ENCODE assay signal across 8 cellular contexts in genomic region chr2:106542730-106543359, GRCh38. TPM values are rescaled to one million over a fixed set of nuclear protein-coding genes. Genes with fewer than 3 reads are reported as not detected.
DNase-seq lines count a peak whose midpoint lies in the region; ATAC-seq, FAIRE-seq and TF ChIP-seq lines count a peak whose summit lies in the region.

No MANE protein-coding gene starts in this region.

- no peaks in the 10 kb centered on the region for H3K9me3 ChIP-seq in CD4-positive, alpha-beta memory T cell (ENCODE audit: control insufficient read depth in 1 of 2, low read length in 2 of 2)
- H3K9me3 ChIP-seq in endothelial cell of umbilical vein (replicated peaks; ENCODE audit: control insufficient read depth, insufficient read depth, low read length) (no peaks in the 10 kb centered on the region), mucosa of rectum (ENCODE audit: control insufficient read depth in 2 of 2, low read length in 2 of 2) (no peaks in the 10 kb centered on the region)

- DNase-seq in CD4-positive, alpha-beta memory T cell = peak; percentile 53 to 68 (median 59)
- DNase-seq in NK-92 (lab: John Stamatoyannopoulos, UW; ENCODE audit: unreplicated experiment) (peak; percentile 2), endothelial cell of umbilical vein (ENCODE audit: low read depth, low spot score) (peak; percentile 62)
- DNase-seq in activated CD8-positive, alpha-beta memory T cell treated with anti-CD3 and anti-CD28 coated beads for 48 hours (ENCODE audit: low read depth in 2 of 3, low spot score in 2 of 3) = peak; percentile 45 to 82 (median 77)
- DNase-seq in stimulated activated CD8-positive, alpha-beta memory T cell treated with anti-CD3 and anti-CD28 coated beads, Interleukin-7, amount 100 ng/mL, for 4 hours (ENCODE audit: low read depth in 2 of 2) = peak; percentile 53 to 55

- H3K79me2 ChIP-seq in endothelial cell of umbilical vein (ENCODE audit: control insufficient read depth, insufficient read depth, low read length) = no peaks in the 10 kb centered on the region

- H3K9ac ChIP-seq in endothelial cell of umbilical vein (replicated peaks; ENCODE audit: extremely low read depth, insufficient read depth, low read length) = no peak overlapping the region
- H3K9ac ChIP-seq in mucosa of rectum (ENCODE audit: low read depth in 1 of 2, low read length in 2 of 2) = peak overlapping the region; percentile 35 to 60

- H3K27me3 Mint-ChIP-seq in CD4-positive, alpha-beta memory T cell = peaks cover 22 to 24% of the 10 kb centered on the region in 2 donors

- intact Hi-C loops in CD4-positive, alpha-beta memory T cell (cut with micrococcal nuclease) = loop anchor here (1.0 kb wide), 3 partner anchors 435 to 968 kb away; no protein-coding TSS in a partner anchor
- intact Hi-C loops in endothelial cell of umbilical vein (cut with micrococcal nuclease) = loop anchor here (1.0 kb wide), 2 partner anchors 39 to 439 kb away; no protein-coding TSS in a partner anchor

- no peak overlapping the region for H3K4me2 ChIP-seq in endothelial cell of umbilical vein (ENCODE audit: insufficient read depth, low read length)

- H3K4me3 ChIP-seq in CD4-positive, alpha-beta memory T cell (ENCODE audit: low read length in 2 of 2) = peak overlapping the region in 1 of 2 donors; percentile 15
- no peak overlapping the region for H3K4me3 ChIP-seq in endothelial cell of umbilical vein (replicated peaks in 1 of 3; ENCODE audit: insufficient read depth in 1 of 3, low read depth in 1 of 3, low read length in 3 of 3)
- peak overlapping the region; percentile 54 to 62 for H3K4me3 ChIP-seq in mucosa of rectum (ENCODE audit: low read length in 2 of 2)

- H3K36me3 Mint-ChIP-seq in CD4-positive, alpha-beta memory T cell = no peaks in the 10 kb centered on the region

- peaks cover 5% of the 10 kb centered on the region for H3K4me1 ChIP-seq in CD4-positive, alpha-beta memory T cell (ENCODE audit: insufficient read depth, low read length)
- H3K4me1 ChIP-seq in endothelial cell of umbilical vein (ENCODE audit: control insufficient read depth, extremely low read depth, insufficient read depth, low read length) (no peaks in the 10 kb centered on the region), mucosa of rectum (ENCODE audit: control insufficient read depth in 2 of 2, insufficient read depth in 2 of 2, low read length in 2 of 2) (peaks cover 4 to 12% of the 10 kb centered on the region in 2 donors)

- FAIRE-seq in endothelial cell of umbilical vein (lab: Jason Lieb, UNC) = peak; percentile 81

- H4K20me1 ChIP-seq in endothelial cell of umbilical vein (replicated peaks; ENCODE audit: control insufficient read depth, extremely low read depth, insufficient read depth, low read length) = no peaks in the 10 kb centered on the region

- peak overlapping the region; percentile 85 for H2AFZ ChIP-seq in endothelial cell of umbilical vein (ENCODE audit: low read depth, low read length)

- no peak for TF ChIP-seq POLR2A in endothelial cell of umbilical vein (IDR thresholded peaks at IDR 0.05; ENCODE audit: low read depth, low read length)

- H3K4me1 Mint-ChIP-seq in CD4-positive, alpha-beta memory T cell = peaks cover 0 to 4% (median 3%) of the 10 kb centered on the region in 4 donors

- no peaks in the 10 kb centered on the region for H3K36me3 ChIP-seq in CD4-positive, alpha-beta memory T cell (ENCODE audit: insufficient read depth, low read length)
- H3K36me3 ChIP-seq in endothelial cell of umbilical vein (ENCODE audit: control insufficient read depth in 2 of 2, extremely low read depth in 1 of 2, insufficient read depth in 2 of 2, low read length in 2 of 2) (no peaks in the 10 kb centered on the region), mucosa of rectum (ENCODE audit: control insufficient read depth in 2 of 2, insufficient read depth in 2 of 2, low read length in 2 of 2) (no peaks in the 10 kb centered on the region)

- dilution Hi-C loops in endothelial cell of umbilical vein (cut with MboI; ENCODE audit: extremely low pct_ligation_motif_present, low sequenced_read_pairs) = no loop called here

- BruUV-seq in endothelial cell of umbilical vein (replicated peaks; lab: Mats Ljungman, UMichigan) = no TSS peak

- POLR2A ChIA-PET in CD4-positive, alpha-beta memory T cell (lab: Charles Lee; ENCODE audit: partially characterized antibody) = no interaction called here
- POLR2A ChIA-PET in endothelial cell of umbilical vein (lab: Charles Lee) = no interaction called here

- no peaks in the 10 kb centered on the region for H3K9me1 ChIP-seq in endothelial cell of umbilical vein (replicated peaks; ENCODE audit: control insufficient read depth, extremely low read depth, insufficient read depth, low read length)

- CTCF ChIA-PET in CD4-positive, alpha-beta memory T cell (lab: Charles Lee; ENCODE audit: partially characterized antibody) = interaction anchor here (0.6 to 5.9 kb wide), 12 partner anchors 9 to 1198 kb away, joined by 3 to 34 read pairs (median 3); no protein-coding TSS in a partner anchor
- CTCF ChIA-PET in endothelial cell of umbilical vein (lab: Charles Lee) = interaction anchor here (0.7 to 1.3 kb wide), 2 partner anchors 437 to 439 kb away, joined by 3 to 13 read pairs; no protein-coding TSS in a partner anchor

- H3K9me3 Mint-ChIP-seq in CD4-positive, alpha-beta memory T cell = no peaks in the 10 kb centered on the region

- peaks cover 12% of the 10 kb centered on the region for H3K27me3 ChIP-seq in CD4-positive, alpha-beta memory T cell (ENCODE audit: insufficient read depth, low read length)
- H3K27me3 ChIP-seq in endothelial cell of umbilical vein (ENCODE audit: control insufficient read depth in 2 of 2, insufficient read depth in 2 of 2, low read length in 2 of 2) (no peaks in the 10 kb centered on the region), mucosa of rectum (ENCODE audit: control insufficient read depth in 2 of 2, insufficient read depth in 2 of 2, low read length in 2 of 2) (no peaks in the 10 kb centered on the region)

- peak; percentile 71 to 85 for TF ChIP-seq CTCF in endothelial cell of umbilical vein (IDR thresholded peaks at IDR 0.05; ENCODE audit: extremely low read depth in 1 of 2, insufficient read depth in 1 of 2, low read depth in 1 of 2, low read length in 2 of 2)

- H3K27ac ChIP-seq in CD4-positive, alpha-beta memory T cell (ENCODE audit: low read depth, low read length) = no peak overlapping the region
- H3K27ac ChIP-seq in endothelial cell of umbilical vein (ENCODE audit: insufficient read depth, low read depth, low read length) (no peak overlapping the region), mucosa of rectum (ENCODE audit: low read depth in 2 of 2, low read length in 2 of 2) (peak overlapping the region in 1 of 2 donors; percentile 60)

- H3K4me3 Mint-ChIP-seq in CD4-positive, alpha-beta memory T cell = peak overlapping the region; percentile 70 to 89 (median 76)

- H3K27ac Mint-ChIP-seq in CD4-positive, alpha-beta memory T cell = peak overlapping the region in 1 of 7 donors; percentile 82

- ATAC-seq in GM19395 (IDR thresholded peaks at IDR 0.05; ENCODE audit: unreplicated experiment) (peak; percentile 97), HG03521 (IDR thresholded peaks at IDR 0.05; ENCODE audit: unreplicated experiment) (peak; percentile 93)

TF ChIP-seq in endothelial cell of umbilical vein, 7 proteins besides CTCF, POLR2A, EP300 and RAD21:
- TF ChIP-seq FOS (IDR thresholded peaks at IDR 0.05; ENCODE audit: borderline replicate concordance, insufficient read depth, low read length) = no peak
- TF ChIP-seq JUN (IDR thresholded peaks at IDR 0.05; ENCODE audit: borderline replicate concordance, insufficient read depth, insufficient read length, low read depth) = no peak
- TF ChIP-seq MYC (IDR thresholded peaks at IDR 0.05; ENCODE audit: low read depth, low read length) = no peak
- no peak for TF ChIP-seq EZH2 (IDR thresholded peaks at IDR 0.05; ENCODE audit: borderline replicate concordance, low read depth, low read length, severe bottlenecking)
- TF ChIP-seq, protein P1, sequence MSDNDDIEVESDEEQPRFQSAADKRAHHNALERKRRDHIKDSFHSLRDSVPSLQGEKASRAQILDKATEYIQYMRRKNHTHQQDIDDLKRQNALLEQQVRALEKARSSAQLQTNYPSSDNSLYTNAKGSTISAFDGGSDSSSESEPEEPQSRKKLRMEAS (IDR thresholded peaks at IDR 0.05; ENCODE audit: insufficient read depth, insufficient read length) = no peak
- TF ChIP-seq POLR2AphosphoS5 (IDR thresholded peaks at IDR 0.05; ENCODE audit: insufficient read depth, low read depth, low read length) = no peak
- no peak for TF ChIP-seq GATA2 (IDR thresholded peaks at IDR 0.05; ENCODE audit: insufficient read depth, insufficient read length, low read depth, low read length)

RNA-seq across cellular contexts. Expression of gene CD8B2, which starts 55.7 kb away (rescaled TPM):
- total RNA-seq in CD4-positive, alpha-beta memory T cell = not detected
- not detected for polyA plus RNA-seq in CD4-positive, alpha-beta memory T cell
- total RNA-seq in endothelial cell of umbilical vein = not detected in 2 replicates
- not detected in 2 replicates for polyA plus RNA-seq in endothelial cell of umbilical vein
- polyA plus RNA-seq in endothelial cell of umbilical vein (2011; cell fraction: cytosol; rRNA removed) = not detected in 2 replicates
- polyA plus RNA-seq in endothelial cell of umbilical vein (2011; cell fraction: nucleus; rRNA removed) = not detected in 2 replicates
- polyA plus RNA-seq in endothelial cell of umbilical vein (2012) = not detected in 2 replicates
- not detected in 2 replicates for polyA minus RNA-seq in endothelial cell of umbilical vein
- polyA minus RNA-seq in endothelial cell of umbilical vein (2011; cell fraction: cytosol; rRNA and poly(A)+ RNA removed) = not detected
- polyA minus RNA-seq in endothelial cell of umbilical vein (2011; cell fraction: nucleus; rRNA and poly(A)+ RNA removed) = not detected in 2 replicates

Comparison
In these comparisons a context has a peak if more than half of its experiments do, and no peak if none do; other contexts are left out.
1. DNase-seq: peak in every context shown above with its lines; median percentile 77 in activated CD8-positive, alpha-beta memory T cell treated with anti-CD3 and anti-CD28 coated beads for 48 hours; 62 in endothelial cell of umbilical vein; 59 in CD4-positive, alpha-beta memory T cell; 54 in stimulated activated CD8-positive, alpha-beta memory T cell treated with anti-CD3 and anti-CD28 coated beads, Interleukin-7, amount 100 ng/mL, for 4 hours; 2 in NK-92.
2. H3K4me3 ChIP-seq: peak in mucosa of rectum (2 of 2); none in endothelial cell of umbilical vein (0 of 3).